Comparison of ENCODE assay signal across 1 cellular context in the genomic region with DNA sequence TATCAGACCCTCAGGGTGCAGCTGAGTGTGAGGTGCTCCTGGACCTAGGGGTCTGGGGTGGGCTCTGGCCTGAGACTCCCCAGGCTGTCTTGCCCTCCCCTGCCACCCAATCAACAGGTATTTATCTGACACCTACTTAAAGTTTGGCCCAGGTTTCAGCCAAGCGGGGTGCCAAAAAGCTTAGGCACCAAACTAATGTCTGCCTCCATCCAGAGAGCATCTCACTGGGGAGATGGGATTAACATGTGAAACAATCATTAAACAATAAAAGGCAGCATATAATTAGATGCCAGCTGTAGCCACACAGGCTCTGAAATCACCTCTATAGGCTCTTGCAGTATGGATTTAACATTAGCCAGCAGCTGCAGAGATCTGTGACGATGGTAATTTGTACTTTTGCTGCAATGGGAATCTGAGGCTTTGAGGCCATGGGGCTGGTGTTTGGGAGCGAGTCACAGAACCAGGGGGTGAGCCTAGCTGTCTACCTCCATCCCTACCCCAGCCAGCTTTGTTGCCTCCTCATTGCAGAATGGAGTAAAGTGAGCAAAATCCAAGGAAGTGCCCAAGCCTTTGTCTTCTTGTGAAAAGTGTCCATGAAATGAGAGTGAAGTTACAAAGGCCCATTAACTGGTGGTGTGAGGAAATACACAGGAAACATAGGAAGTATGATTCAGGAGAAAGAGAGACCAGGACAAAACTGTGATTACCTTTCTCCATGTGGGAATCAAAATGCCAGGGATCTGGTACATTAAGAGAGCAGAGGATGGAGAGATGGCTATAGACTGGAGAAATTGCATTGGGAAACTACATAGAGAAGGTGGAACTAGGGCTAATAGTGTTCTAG.
TF ChIP-seq lines count a peak whose summit lies in the region.

No MANE protein-coding gene starts in this region.

TF ChIP-seq in K562, 482 proteins besides CTCF, POLR2A, EP300 and RAD21 (continues in another document):
- TF ChIP-seq, protein P1, sequence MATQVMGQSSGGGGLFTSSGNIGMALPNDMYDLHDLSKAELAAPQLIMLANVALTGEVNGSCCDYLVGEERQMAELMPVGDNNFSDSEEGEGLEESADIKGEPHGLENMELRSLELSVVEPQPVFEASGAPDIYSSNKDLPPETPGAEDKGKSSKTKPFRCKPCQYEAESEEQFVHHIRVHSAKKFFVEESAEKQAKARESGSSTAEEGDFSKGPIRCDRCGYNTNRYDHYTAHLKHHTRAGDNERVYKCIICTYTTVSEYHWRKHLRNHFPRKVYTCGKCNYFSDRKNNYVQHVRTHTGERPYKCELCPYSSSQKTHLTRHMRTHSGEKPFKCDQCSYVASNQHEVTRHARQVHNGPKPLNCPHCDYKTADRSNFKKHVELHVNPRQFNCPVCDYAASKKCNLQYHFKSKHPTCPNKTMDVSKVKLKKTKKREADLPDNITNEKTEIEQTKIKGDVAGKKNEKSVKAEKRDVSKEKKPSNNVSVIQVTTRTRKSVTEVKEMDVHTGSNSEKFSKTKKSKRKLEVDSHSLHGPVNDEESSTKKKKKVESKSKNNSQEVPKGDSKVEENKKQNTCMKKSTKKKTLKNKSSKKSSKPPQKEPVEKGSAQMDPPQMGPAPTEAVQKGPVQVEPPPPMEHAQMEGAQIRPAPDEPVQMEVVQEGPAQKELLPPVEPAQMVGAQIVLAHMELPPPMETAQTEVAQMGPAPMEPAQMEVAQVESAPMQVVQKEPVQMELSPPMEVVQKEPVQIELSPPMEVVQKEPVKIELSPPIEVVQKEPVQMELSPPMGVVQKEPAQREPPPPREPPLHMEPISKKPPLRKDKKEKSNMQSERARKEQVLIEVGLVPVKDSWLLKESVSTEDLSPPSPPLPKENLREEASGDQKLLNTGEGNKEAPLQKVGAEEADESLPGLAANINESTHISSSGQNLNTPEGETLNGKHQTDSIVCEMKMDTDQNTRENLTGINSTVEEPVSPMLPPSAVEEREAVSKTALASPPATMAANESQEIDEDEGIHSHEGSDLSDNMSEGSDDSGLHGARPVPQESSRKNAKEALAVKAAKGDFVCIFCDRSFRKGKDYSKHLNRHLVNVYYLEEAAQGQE (CRISPR knock-in tag; IDR thresholded peaks at IDR 0.05; ENCODE audit: low read depth) = 0 out of 2 replicates have a peak, but pooled peaks have one; percentile 15
- TF ChIP-seq GTF2E2 (tag; IDR thresholded peaks at IDR 0.05) (peak; percentile 52; the same call in 1 of the 2 replicates), MCM2 (IDR thresholded peaks at IDR 0.05; ENCODE audit: low read depth) (no peak), CREB5 (CRISPR knock-in tag; IDR thresholded peaks at IDR 0.05) (peak; percentile 65; the same call in 1 of the 2 replicates), TCF15 (CRISPR knock-in tag; IDR thresholded peaks at IDR 0.05) (no peak), RREB1 (CRISPR knock-in tag; IDR thresholded peaks at IDR 0.05) (peak; percentile 5; the same call in 1 of the 2 replicates), ZNF717 (CRISPR knock-in tag; IDR thresholded peaks at IDR 0.05) (no peak), HMG20A (CRISPR knock-in tag; conservative IDR thresholded peaks at IDR 0.05) (peak; percentile 45; the same call in 1 of the 2 replicates), ARID4B (CRISPR knock-in tag; IDR thresholded peaks at IDR 0.05) (0 out of 2 replicates have a peak, but pooled peaks have one; percentile 13), ZNF655 (CRISPR knock-in tag; IDR thresholded peaks at IDR 0.05) (no peak), ZNF584 (CRISPR knock-in tag; IDR thresholded peaks at IDR 0.05; ENCODE audit: low read depth) (peak; percentile 69; the same call in 1 of the 2 replicates), ZNF175 (CRISPR knock-in tag; IDR thresholded peaks at IDR 0.05; ENCODE audit: low read depth) (peak; percentile 15; the same call in 1 of the 2 replicates), ZNF589 (CRISPR knock-in tag; IDR thresholded peaks at IDR 0.05; ENCODE audit: low read depth) (peak; percentile 84; the same call in 1 of the 2 replicates), SMAD4 (CRISPR knock-in tag; conservative IDR thresholded peaks at IDR 0.05) (0 out of 2 replicates have a peak, but pooled peaks have one; percentile 41), RBBP5 (IDR thresholded peaks at IDR 0.05; ENCODE audit: borderline replicate concordance, insufficient read depth, low read length, poor library complexity, severe bottlenecking) (no peak), THRB (CRISPR knock-in tag; conservative IDR thresholded peaks at IDR 0.05) (0 out of 2 replicates have a peak, but pooled peaks have one; percentile 5)
- TF ChIP-seq, protein P2, sequence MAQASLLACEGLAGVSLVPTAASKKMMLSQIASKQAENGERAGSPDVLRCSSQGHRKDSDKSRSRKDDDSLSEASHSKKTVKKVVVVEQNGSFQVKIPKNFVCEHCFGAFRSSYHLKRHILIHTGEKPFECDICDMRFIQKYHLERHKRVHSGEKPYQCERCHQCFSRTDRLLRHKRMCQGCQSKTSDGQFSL (CRISPR knock-in tag; IDR thresholded peaks at IDR 0.05) = no peak
- TF ChIP-seq, protein P2 (tag; IDR thresholded peaks at IDR 0.05) = 0 out of 4 replicates have a peak, but pooled peaks of 1 of the 2 experiments have one; percentile 68
- TF ChIP-seq, protein P3, sequence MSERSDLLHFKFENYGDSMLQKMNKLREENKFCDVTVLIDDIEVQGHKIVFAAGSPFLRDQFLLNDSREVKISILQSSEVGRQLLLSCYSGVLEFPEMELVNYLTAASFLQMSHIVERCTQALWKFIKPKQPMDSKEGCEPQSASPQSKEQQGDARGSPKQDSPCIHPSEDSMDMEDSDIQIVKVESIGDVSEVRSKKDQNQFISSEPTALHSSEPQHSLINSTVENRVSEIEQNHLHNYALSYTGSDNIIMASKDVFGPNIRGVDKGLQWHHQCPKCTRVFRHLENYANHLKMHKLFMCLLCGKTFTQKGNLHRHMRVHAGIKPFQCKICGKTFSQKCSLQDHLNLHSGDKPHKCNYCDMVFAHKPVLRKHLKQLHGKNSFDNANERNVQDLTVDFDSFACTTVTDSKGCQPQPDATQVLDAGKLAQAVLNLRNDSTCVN (CRISPR knock-in tag; IDR thresholded peaks at IDR 0.05) = no peak
- TF ChIP-seq, protein P4, sequence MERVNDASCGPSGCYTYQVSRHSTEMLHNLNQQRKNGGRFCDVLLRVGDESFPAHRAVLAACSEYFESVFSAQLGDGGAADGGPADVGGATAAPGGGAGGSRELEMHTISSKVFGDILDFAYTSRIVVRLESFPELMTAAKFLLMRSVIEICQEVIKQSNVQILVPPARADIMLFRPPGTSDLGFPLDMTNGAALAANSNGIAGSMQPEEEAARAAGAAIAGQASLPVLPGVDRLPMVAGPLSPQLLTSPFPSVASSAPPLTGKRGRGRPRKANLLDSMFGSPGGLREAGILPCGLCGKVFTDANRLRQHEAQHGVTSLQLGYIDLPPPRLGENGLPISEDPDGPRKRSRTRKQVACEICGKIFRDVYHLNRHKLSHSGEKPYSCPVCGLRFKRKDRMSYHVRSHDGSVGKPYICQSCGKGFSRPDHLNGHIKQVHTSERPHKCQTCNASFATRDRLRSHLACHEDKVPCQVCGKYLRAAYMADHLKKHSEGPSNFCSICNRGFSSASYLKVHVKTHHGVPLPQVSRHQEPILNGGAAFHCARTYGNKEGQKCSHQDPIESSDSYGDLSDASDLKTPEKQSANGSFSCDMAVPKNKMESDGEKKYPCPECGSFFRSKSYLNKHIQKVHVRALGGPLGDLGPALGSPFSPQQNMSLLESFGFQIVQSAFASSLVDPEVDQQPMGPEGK (CRISPR knock-in tag; IDR thresholded peaks at IDR 0.05; ENCODE audit: borderline replicate concordance) = peak; percentile 51; the same call in 1 of the 2 replicates
